Comparison of ENCODE assay signal across 8 cellular contexts in genomic region chr4:186726440-186727148, GRCh38. TPM values are rescaled to one million over a fixed set of nuclear protein-coding genes. Genes with fewer than 3 reads are reported as not detected.
DNase-seq lines count a peak whose midpoint lies in the region; ATAC-seq and TF ChIP-seq lines count a peak whose summit lies in the region.

No MANE protein-coding gene starts in this region.

- intact Hi-C loops in naive thymus-derived CD4-positive, alpha-beta T cell (cut with micrococcal nuclease): no loop called here

- H3K27me3 Mint-ChIP-seq in naive thymus-derived CD4-positive, alpha-beta T cell: peaks cover 41 to 69% (median 58%) of the 10 kb centered on the region in 5 donors

- no peaks in the 10 kb centered on the region for H3K36me3 ChIP-seq in naive thymus-derived CD4-positive, alpha-beta T cell (ENCODE audit: control insufficient read depth in 2 of 3, insufficient read depth in 3 of 3, low read length in 3 of 3)

- peak overlapping the region; percentile 36 for H3K4me3 ChIP-seq in HL-60 (replicated peaks; ENCODE audit: insufficient read depth, low read length)
- H3K4me3 ChIP-seq in fibroblast of mammary gland (ENCODE audit: control insufficient read depth, low read depth, low read length): peak overlapping the region; percentile 90
- H3K4me3 ChIP-seq in naive thymus-derived CD4-positive, alpha-beta T cell (ENCODE audit: low read length): no peak overlapping the region

- DNase-seq in AG20443 (ENCODE audit: low spot score) (peak; percentile 90), HL-60 (ENCODE audit: low read depth in 1 of 2, low spot score in 1 of 2) (no peak), T1000 (lab: John Stamatoyannopoulos, UW) (peak; percentile 31), fibroblast of mammary gland (ENCODE audit: low read depth) (peak; percentile 61), DMS79 (lab: John Stamatoyannopoulos, UW) (no peak), GDM1 (lab: John Stamatoyannopoulos, UW) (no peak)
- DNase-seq in naive thymus-derived CD4-positive, alpha-beta T cell: peak in 1 of 9 donors; percentile 22
- DNase-seq in central memory CD4-positive, alpha-beta T cell: no peak

- peaks cover 0 to 5% (median 0%) of the 10 kb centered on the region in 5 donors for H3K36me3 Mint-ChIP-seq in naive thymus-derived CD4-positive, alpha-beta T cell

- H3K27me3 ChIP-seq in HL-60 (ENCODE audit: insufficient read depth, poor library complexity, severe bottlenecking): peaks cover 47% of the 10 kb centered on the region
- H3K27me3 ChIP-seq in naive thymus-derived CD4-positive, alpha-beta T cell (ENCODE audit: control insufficient read depth in 2 of 2, insufficient read depth in 2 of 2, low read length in 2 of 2): no peaks in the 10 kb centered on the region

- H3K4me3 Mint-ChIP-seq in naive thymus-derived CD4-positive, alpha-beta T cell: peak overlapping the region; percentile 17 to 74 (median 62)

- H3K9me3 ChIP-seq in naive thymus-derived CD4-positive, alpha-beta T cell (ENCODE audit: control insufficient read depth in 2 of 3, low read length in 3 of 3): no peaks in the 10 kb centered on the region

- H3K27ac ChIP-seq in HL-60 (replicated peaks): no peak overlapping the region
- no peak overlapping the region for H3K27ac ChIP-seq in naive thymus-derived CD4-positive, alpha-beta T cell (ENCODE audit: low read depth, low read length)

- no peaks in the 10 kb centered on the region for H3K4me1 ChIP-seq in naive thymus-derived CD4-positive, alpha-beta T cell (ENCODE audit: control insufficient read depth in 2 of 2, insufficient read depth in 2 of 2, low read length in 2 of 2)

- TF ChIP-seq CTCF in HL-60 (IDR thresholded peaks at IDR 0.05; ENCODE audit: insufficient read depth, low read length) (no peak), fibroblast of mammary gland (conservative IDR thresholded peaks at IDR 0.05; ENCODE audit: control insufficient read depth, insufficient read depth, low read depth, low read length) (no peak)

- POLR2A ChIA-PET in naive thymus-derived CD4-positive, alpha-beta T cell (lab: Charles Lee): no interaction called here

- peak overlapping the region in 1 of 9 donors; percentile 70 for H3K27ac Mint-ChIP-seq in naive thymus-derived CD4-positive, alpha-beta T cell

- ATAC-seq in naive thymus-derived CD4-positive, alpha-beta T cell: no peak

- peaks cover 3 to 30% (median 27%) of the 10 kb centered on the region in 7 donors for H3K4me1 Mint-ChIP-seq in naive thymus-derived CD4-positive, alpha-beta T cell

- peaks cover 0 to 9% (median 2%) of the 10 kb centered on the region in 11 donors for H3K9me3 Mint-ChIP-seq in naive thymus-derived CD4-positive, alpha-beta T cell

- CTCF ChIA-PET in naive thymus-derived CD4-positive, alpha-beta T cell (lab: Charles Lee): no interaction called here

RNA-seq across cellular contexts. Expression of gene FAT1, which starts 2.9 kb away (rescaled TPM):
- total RNA-seq in naive thymus-derived CD4-positive, alpha-beta T cell: under 1 TPM in 1 of 5 experiments, not detected in 4; 0.05 TPM
- not detected for polyA plus RNA-seq in naive thymus-derived CD4-positive, alpha-beta T cell

Comparison
In these comparisons a context has a peak if more than half of its experiments do, and no peak if none do; other contexts are left out.
1. DNase-seq: peak in AG20443 (single experiment), T1000 (single experiment) and fibroblast of mammary gland (single experiment); none in HL-60 (0 of 2), DMS79 (single experiment), GDM1 (single experiment) and central memory CD4-positive, alpha-beta T cell (single experiment).